5 cellular contexts compared by ENCODE assay signal in genomic region chr7:75783058-75783457, GRCh38. TPM values are rescaled to one million over a fixed set of nuclear protein-coding genes. Genes with fewer than 3 reads are reported as not detected.
"Had no signal": no experiment of that assay in that cellular context is flagged by ENCODE, and none has a peak within 500 bp of the region (broad histone marks: within the 10 kb centered on the region; RNA-seq: fewer than 3 reads in every experiment).

No MANE protein-coding gene starts in this region.

RNA-seq across cellular contexts. Expression of gene CCL26, which starts 11.0 kb away (rescaled TPM):
- total RNA-seq: HepG2, HT-29, HT1080, IMR-90 had no signal
- polyA plus RNA-seq: IgD-negative memory B cell, IMR-90 had no signal

RNA-seq across cellular contexts. Expression of gene CCL24, which starts 30.5 kb away (rescaled TPM):
- total RNA-seq: HepG2, HT-29, HT1080, IMR-90 had no signal
- polyA plus RNA-seq: HepG2, IgD-negative memory B cell, IMR-90 had no signal
